ENCODE assay signal across 17 cellular contexts in genomic region chr13:113138792-113139551, GRCh38. TPM values are rescaled to one million over a fixed set of nuclear protein-coding genes. Genes with fewer than 3 reads are reported as not detected.
DNase-seq lines count a peak whose midpoint lies in the region; ATAC-seq and TF ChIP-seq lines count a peak whose summit lies in the region.
"Had no signal": no experiment of that assay in that cellular context is flagged by ENCODE, and none has a peak within 500 bp of the region (broad histone marks: within the 10 kb centered on the region; RNA-seq: fewer than 3 reads in every experiment).

No MANE protein-coding gene starts in this region.

- H3K4me1 Mint-ChIP-seq in osteocyte (ENCODE audit: unreplicated experiment): no peaks in the 10 kb centered on the region
- H3K4me1 Mint-ChIP-seq: activated CD4-positive, alpha-beta T cell treated with anti-CD3 and anti-CD28 coated beads for 36 hours; nephron had no signal

- no peak for ATAC-seq in foreskin keratinocyte
- ATAC-seq: activated CD4-positive, alpha-beta T cell treated with anti-CD3 and anti-CD28 coated beads for 36 hours; sciatic nerve had no signal

- no peak overlapping the region for H3K4me3 ChIP-seq in choroid plexus epithelial cell (ENCODE audit: low read depth, low read length)
- H3K4me3 ChIP-seq: MG63 had no signal

- peaks cover 29% of the 10 kb centered on the region for H3K27me3 Mint-ChIP-seq in osteocyte (ENCODE audit: unreplicated experiment)
- H3K27me3 Mint-ChIP-seq: activated CD4-positive, alpha-beta T cell treated with anti-CD3 and anti-CD28 coated beads for 36 hours had no signal

- H3K4me1 ChIP-seq in foreskin keratinocyte: no peaks in the 10 kb centered on the region

- TF ChIP-seq CTCF in choroid plexus epithelial cell (conservative IDR thresholded peaks at IDR 0.05; ENCODE audit: low read depth, low read length) (no peak), osteocyte (IDR thresholded peaks at IDR 0.05) (no peak), foreskin keratinocyte (conservative IDR thresholded peaks at IDR 0.05) (no peak)

- H3K27me3 ChIP-seq in foreskin keratinocyte: peaks cover 28% of the 10 kb centered on the region

- H3K27ac ChIP-seq in foreskin keratinocyte: no peak overlapping the region

- no peaks in the 10 kb centered on the region for H3K36me3 Mint-ChIP-seq in osteocyte (ENCODE audit: unreplicated experiment)

- DNase-seq in HuH-7 (ENCODE audit: low spot score): peak; percentile 77
- peak; percentile 21 for DNase-seq in NOMO-1 treated with dmso at 0.1 percent for 144 hours (lab: John Stamatoyannopoulos, UW; ENCODE audit: unreplicated experiment)
- peak; percentile 29 for DNase-seq in choroid plexus epithelial cell (ENCODE audit: low read depth)
- DNase-seq in osteocyte (ENCODE audit: extremely low spot score, unreplicated experiment): peak; percentile 40
- no peak for DNase-seq in foreskin keratinocyte
- DNase-seq in central memory CD4-positive, alpha-beta T cell: no peak
- no peak for DNase-seq in midbrain (lab: John Stamatoyannopoulos, UW)
- DNase-seq: activated CD4-positive, alpha-beta T cell treated with anti-CD3 and anti-CD28 coated beads for 36 hours; activated naive CD4-positive, alpha-beta T cell treated with anti-CD3 and anti-CD28 coated beads for 36 hours; dermis blood vessel endothelial cell; erythroblast; MG63; stimulated activated CD4-positive, alpha-beta T cell treated with anti-CD3 and anti-CD28 coated beads, Interleukin-2, amount 100 ng/mL, for 24 hours had no signal

- no peaks in the 10 kb centered on the region for H3K9me3 Mint-ChIP-seq in osteocyte (ENCODE audit: unreplicated experiment)
- H3K9me3 Mint-ChIP-seq: activated naive CD4-positive, alpha-beta T cell treated with anti-CD3 and anti-CD28 coated beads for 36 hours; nephron had no signal

- H3K4me3 Mint-ChIP-seq in osteocyte (ENCODE audit: unreplicated experiment): no peak overlapping the region
- H3K4me3 Mint-ChIP-seq: activated CD4-positive, alpha-beta T cell treated with anti-CD3 and anti-CD28 coated beads for 36 hours; activated naive CD4-positive, alpha-beta T cell treated with anti-CD3 and anti-CD28 coated beads for 36 hours; nephron had no signal

- no peak overlapping the region for H3K27ac Mint-ChIP-seq in osteocyte (ENCODE audit: unreplicated experiment)
- H3K27ac Mint-ChIP-seq: activated CD4-positive, alpha-beta T cell treated with anti-CD3 and anti-CD28 coated beads for 36 hours; activated naive CD4-positive, alpha-beta T cell treated with anti-CD3 and anti-CD28 coated beads for 36 hours had no signal

RNA-seq across cellular contexts. Expression of gene F10, which starts 16.4 kb away (rescaled TPM):
- total RNA-seq in osteocyte (1.8 and 2.0 TPM in 2 replicates), foreskin keratinocyte (not detected in 2 replicates)
- not detected in 2 replicates for polyA plus RNA-seq in foreskin keratinocyte
- total RNA-seq: activated CD4-positive, alpha-beta T cell treated with anti-CD3 and anti-CD28 coated beads for 36 hours; activated naive CD4-positive, alpha-beta T cell treated with anti-CD3 and anti-CD28 coated beads for 36 hours; dermis blood vessel endothelial cell; T-helper 1 cell treated with Interleukin-12 subunit alpha and Interleukin-12 subunit beta and Interleukin-4 antibody, amounts not matched to agents 30 ng/mL and 1 ng/mL, for 36 hours had no signal

RNA-seq across cellular contexts. Expression of gene PROZ, which starts 19.5 kb away (rescaled TPM):
- total RNA-seq in osteocyte (not detected in 2 replicates), foreskin keratinocyte (not detected in 2 replicates)
- not detected in 2 replicates for polyA plus RNA-seq in foreskin keratinocyte
- total RNA-seq: activated CD4-positive, alpha-beta T cell treated with anti-CD3 and anti-CD28 coated beads for 36 hours; activated naive CD4-positive, alpha-beta T cell treated with anti-CD3 and anti-CD28 coated beads for 36 hours; H1; sciatic nerve; T-helper 1 cell treated with Interleukin-12 subunit alpha and Interleukin-12 subunit beta and Interleukin-4 antibody, amounts not matched to agents 30 ng/mL and 1 ng/mL, for 36 hours had no signal
- polyA plus RNA-seq: H1 had no signal

RNA-seq across cellular contexts. Expression of gene F7, which starts 33.4 kb away (rescaled TPM):
- total RNA-seq in osteocyte (not detected in 2 replicates), foreskin keratinocyte (not detected in 2 replicates)
- not detected in 2 replicates for polyA plus RNA-seq in foreskin keratinocyte
- total RNA-seq: dermis blood vessel endothelial cell; T-helper 1 cell treated with Interleukin-12 subunit alpha and Interleukin-12 subunit beta and Interleukin-4 antibody, amounts not matched to agents 30 ng/mL and 1 ng/mL, for 36 hours had no signal

Comparison
In these comparisons a context has a peak if more than half of its experiments do, and no peak if none do; other contexts are left out.
1. DNase-seq: peak in HuH-7 (single experiment), NOMO-1 treated with dmso at 0.1 percent for 144 hours (single experiment), choroid plexus epithelial cell (single experiment) and osteocyte (single experiment); none in foreskin keratinocyte (0 of 2), central memory CD4-positive, alpha-beta T cell (single experiment) and midbrain (single experiment).